In genomic region chr20:6504826-6505225, GRCh38 we compare ENCODE assay signal across 27 cellular contexts.
"Had no signal": no experiment of that assay in that cellular context is flagged by ENCODE, and none has a peak within 500 bp of the region (broad histone marks: within the 10 kb centered on the region; RNA-seq: fewer than 3 reads in every experiment).

No MANE protein-coding gene starts in this region.

- H3K4me1 Mint-ChIP-seq: activated CD4-positive, alpha-beta T cell treated with anti-CD3 and anti-CD28 coated beads, Interleukin-2, amount 10 ng/mL, durations not matched to agents 24 days and 14 days; naive B cell; stimulated activated naive B cell treated with anti-CD40 and anti-IgM and Interleukin-4, amounts not matched to agents 10 μg/mL and 1 μg/mL and 100 μg/mL, for 72 hours had no signal

- H3K36me3 Mint-ChIP-seq: activated CD4-positive, alpha-beta memory T cell treated with anti-CD3 and anti-CD28 coated beads for 36 hours; naive B cell; stimulated activated naive B cell treated with anti-CD40 and anti-IgM and Interleukin-4, amounts not matched to agents 10 μg/mL and 1 μg/mL and 100 μg/mL, for 72 hours had no signal

- FAIRE-seq: frontal cortex, islet of Langerhans, TTC549 had no signal

- H3K27me3 Mint-ChIP-seq: activated CD4-positive, alpha-beta memory T cell treated with anti-CD3 and anti-CD28 coated beads for 36 hours; activated CD4-positive, alpha-beta T cell treated with anti-CD3 and anti-CD28 coated beads, Interleukin-2, amount 10 ng/mL, durations not matched to agents 24 days and 14 days; stimulated activated naive B cell treated with anti-CD40 and anti-IgM and Interleukin-4, amounts not matched to agents 10 μg/mL and 1 μg/mL and 100 μg/mL, for 72 hours had no signal

- DNase-seq: activated CD4-positive, alpha-beta memory T cell treated with anti-CD3 and anti-CD28 coated beads for 36 hours; activated CD4-positive, alpha-beta T cell treated with anti-CD3 and anti-CD28 coated beads, Interleukin-2, amount 10 ng/mL, durations not matched to agents 24 days and 14 days; activated CD8-positive, alpha-beta memory T cell treated with anti-CD3 and anti-CD28 coated beads, Interleukin-2, amount 50 U/mL, for 4 hours; activated gamma-delta T cell treated with Interleukin-2 at 50 U/mL for 16 hours; activated naive CD4-positive, alpha-beta T cell treated with anti-CD3 and anti-CD28 coated beads, Interleukin-2, amount 50 U/mL, for 16 hours; activated T-cell treated with anti-CD3 and anti-CD28 coated beads, Interleukin-2, amount 50 U/mL, for 1 hour; amniotic stem cell; cerebellar nuclear complex; dorsolateral prefrontal cortex; effector memory CD4-positive, alpha-beta T cell; left ventricle myocardium superior; naive B cell; ovary; psoas muscle; stimulated activated CD4-positive, alpha-beta T cell treated with anti-CD3 and anti-CD28 coated beads, Interleukin-15, amount 100 ng/mL, for 24 hours; stimulated activated CD4-positive, alpha-beta T cell treated with anti-CD3 and anti-CD28 coated beads, Interleukin-2, amount 100 ng/mL, for 24 hours; stimulated activated naive B cell treated with anti-CD40 and anti-IgM and Interleukin-4, amounts not matched to agents 10 μg/mL and 1 μg/mL and 100 μg/mL, for 72 hours; tibial artery; WERI-Rb-1 had no signal

- H3K4me3 Mint-ChIP-seq: activated CD4-positive, alpha-beta memory T cell treated with anti-CD3 and anti-CD28 coated beads for 36 hours; activated CD4-positive, alpha-beta T cell treated with anti-CD3 and anti-CD28 coated beads, Interleukin-2, amount 10 ng/mL, durations not matched to agents 24 days and 14 days; mesothelial cell of epicardium; naive B cell; stimulated activated naive B cell treated with anti-CD40 and anti-IgM and Interleukin-4, amounts not matched to agents 10 μg/mL and 1 μg/mL and 100 μg/mL, for 72 hours had no signal

- H3K9me3 ChIP-seq: ovary, suprapubic skin had no signal

- H3K4me3 ChIP-seq: coronary artery, dorsolateral prefrontal cortex, ovary, psoas muscle, suprapubic skin, tibial artery had no signal

- H3K27ac Mint-ChIP-seq: activated CD4-positive, alpha-beta memory T cell treated with anti-CD3 and anti-CD28 coated beads for 36 hours; activated CD4-positive, alpha-beta T cell treated with anti-CD3 and anti-CD28 coated beads, Interleukin-2, amount 10 ng/mL, durations not matched to agents 24 days and 14 days; mesothelial cell of epicardium; naive B cell; stimulated activated naive B cell treated with anti-CD40 and anti-IgM and Interleukin-4, amounts not matched to agents 10 μg/mL and 1 μg/mL and 100 μg/mL, for 72 hours had no signal

- H3K4me1 ChIP-seq: psoas muscle, suprapubic skin, tibial artery had no signal

- H3K36me3 ChIP-seq: ovary, suprapubic skin, tibial artery, WERI-Rb-1 had no signal

- H3K27me3 ChIP-seq: ovary, suprapubic skin, tibial artery had no signal

- ATAC-seq: activated CD4-positive, CD25-positive, alpha-beta regulatory T cell treated with anti-CD3 and anti-CD28 coated beads, Interleukin-2, amount 50 U/mL, for 24 hours; esophagus mucosa; left ventricle myocardium superior; psoas muscle; stimulated activated naive B cell treated with anti-CD40 and anti-IgM and Interleukin-4, amounts not matched to agents 10 μg/mL and 1 μg/mL and 100 μg/mL, for 72 hours had no signal

- H3K27ac ChIP-seq: coronary artery, dorsolateral prefrontal cortex, ovary, psoas muscle, suprapubic skin, tibial artery, WERI-Rb-1 had no signal
